11 cellular contexts compared by ENCODE assay signal in the genomic region with DNA sequence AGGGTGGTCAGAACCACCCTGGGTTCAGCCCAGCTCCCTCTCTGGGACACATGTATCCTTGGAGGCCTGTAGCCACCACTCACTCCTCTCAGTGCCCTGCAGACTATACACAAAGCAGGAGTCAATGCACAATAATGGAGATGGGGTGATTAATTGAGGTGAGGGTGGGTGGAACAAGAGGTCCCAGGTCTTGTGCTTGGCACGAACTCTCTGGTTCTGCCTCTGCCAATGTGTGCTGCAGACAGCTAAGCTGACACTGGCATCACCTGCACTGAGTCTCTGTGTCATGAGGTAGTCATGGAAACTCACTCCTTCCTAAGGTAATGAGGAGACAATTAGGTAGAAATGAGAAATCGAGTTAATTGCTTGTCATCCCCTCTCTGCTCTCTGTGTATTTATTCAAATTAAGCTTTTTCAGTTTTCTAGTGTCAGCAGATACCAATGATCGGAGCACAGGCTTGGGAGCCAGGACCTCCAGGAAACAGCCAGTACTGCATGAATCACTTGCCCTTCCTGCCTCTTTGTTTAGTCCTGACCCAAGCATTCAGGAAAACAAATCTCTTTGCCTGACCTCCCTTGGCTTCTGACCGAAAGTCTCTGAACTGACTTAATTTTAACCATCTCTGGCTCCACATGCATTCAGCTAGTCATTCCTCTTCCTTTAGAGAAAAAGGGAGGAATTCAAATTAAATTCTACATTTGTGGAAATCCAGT. TPM values are rescaled to one million over a fixed set of nuclear protein-coding genes. Genes with fewer than 3 reads are reported as not detected.
A peak's percentile ranks its signal among the peaks of the same experiment; 100 is the strongest.
DNase-seq lines count a peak whose midpoint lies in the region; ATAC-seq and TF ChIP-seq lines count a peak whose summit lies in the region.
"Had no signal": no experiment of that assay in that cellular context is flagged by ENCODE, and none has a peak within 500 bp of the region (broad histone marks: within the 10 kb centered on the region; RNA-seq: fewer than 3 reads in every experiment).

No MANE protein-coding gene starts in this region.

- peaks cover 3% of the 10 kb centered on the region for H3K27me3 Mint-ChIP-seq in activated CD8-positive, alpha-beta memory T cell treated with anti-CD3 and anti-CD28 coated beads, Interleukin-2, amount 10 ng/mL, durations not matched to agents 7 days and 5 days

- no peaks in the 10 kb centered on the region for H3K79me2 ChIP-seq in mammary epithelial cell (ENCODE audit: insufficient read depth, low read length)

- intact Hi-C loops in Right ventricle myocardium superior (cut with DNase I) (no loop called here), mammary epithelial cell (cut with micrococcal nuclease) (no loop called here), vagina (cut with DNase I) (no loop called here)

- H3K4me1 ChIP-seq in right atrium auricular region (peaks cover 0 to 4% of the 10 kb centered on the region in 2 donors), mammary epithelial cell (ENCODE audit: insufficient read depth, low read length) (no peaks in the 10 kb centered on the region), vagina (no peaks in the 10 kb centered on the region)

- no peaks in the 10 kb centered on the region for H3K36me3 ChIP-seq in right atrium auricular region
- no peaks in the 10 kb centered on the region for H3K36me3 ChIP-seq in mammary epithelial cell (ENCODE audit: insufficient read depth, low read length)
- no peaks in the 10 kb centered on the region for H3K36me3 ChIP-seq in vagina
- H3K36me3 ChIP-seq: BLaER1 treated with 17β-estradiol and CSF1 and Interleukin-3, amounts not matched to agents 10 nM and 100 nM had no signal

- no peaks in the 10 kb centered on the region for H3K4me1 Mint-ChIP-seq in activated CD8-positive, alpha-beta memory T cell treated with anti-CD3 and anti-CD28 coated beads, Interleukin-2, amount 10 ng/mL, durations not matched to agents 7 days and 5 days

- H3K9me3 Mint-ChIP-seq in activated CD8-positive, alpha-beta memory T cell treated with anti-CD3 and anti-CD28 coated beads, Interleukin-2, amount 10 ng/mL, durations not matched to agents 7 days and 5 days (ENCODE audit: low read depth), result no peaks in the 10 kb centered on the region
- H3K9me3 Mint-ChIP-seq: activated naive CD4-positive, alpha-beta T cell treated with anti-CD3 and anti-CD28 coated beads, Interleukin-2, amount 50 U/mL, for 72 hours had no signal

- H3K4me3 ChIP-seq in right atrium auricular region (no peak overlapping the region), mammary epithelial cell (replicated peaks in 1 of 3; ENCODE audit: insufficient read depth in 1 of 3, low read depth in 2 of 3, low read length in 3 of 3) (no peak overlapping the region), vagina (no peak overlapping the region)
- H3K4me3 ChIP-seq: BLaER1 treated with 17β-estradiol and CSF1 and Interleukin-3, amounts not matched to agents 10 nM and 100 nM had no signal

- H3K27ac ChIP-seq in right atrium auricular region (peak overlapping the region in 1 of 2 donors; percentile 14), mammary epithelial cell (ENCODE audit: insufficient read depth, low read depth, low read length) (no peak overlapping the region), vagina (peak overlapping the region; percentile 33)
- H3K27ac ChIP-seq: BLaER1 treated with 17β-estradiol and CSF1 and Interleukin-3, amounts not matched to agents 10 nM and 100 nM had no signal

- H3K27ac Mint-ChIP-seq in activated CD8-positive, alpha-beta memory T cell treated with anti-CD3 and anti-CD28 coated beads, Interleukin-2, amount 10 ng/mL, durations not matched to agents 7 days and 5 days, result no peak overlapping the region
- H3K27ac Mint-ChIP-seq: activated naive CD4-positive, alpha-beta T cell treated with anti-CD3 and anti-CD28 coated beads, Interleukin-2, amount 50 U/mL, for 72 hours had no signal

- no peak overlapping the region for H3K4me2 ChIP-seq in mammary epithelial cell (ENCODE audit: insufficient read depth, low read depth, low read length)

- no peaks in the 10 kb centered on the region for H3K9me3 ChIP-seq in right atrium auricular region
- H3K9me3 ChIP-seq in mammary epithelial cell (replicated peaks; ENCODE audit: insufficient read depth, low read length), result no peaks in the 10 kb centered on the region
- H3K9me3 ChIP-seq in vagina, result no peaks in the 10 kb centered on the region
- H3K9me3 ChIP-seq: BLaER1 treated with 17β-estradiol and CSF1 and Interleukin-3, amounts not matched to agents 10 nM and 100 nM had no signal

- no peaks in the 10 kb centered on the region for H4K20me1 ChIP-seq in mammary epithelial cell (ENCODE audit: insufficient read depth, low read length)
- H4K20me1 ChIP-seq: BLaER1 treated with 17β-estradiol and CSF1 and Interleukin-3, amounts not matched to agents 10 nM and 100 nM had no signal

- no TSS peak for BruUV-seq in mammary epithelial cell (replicated peaks; lab: Mats Ljungman, UMichigan)

- no peak for TF ChIP-seq POLR2A in vagina (IDR thresholded peaks at IDR 0.05)

- H3K9ac ChIP-seq in mammary epithelial cell (ENCODE audit: insufficient read depth, low read length), result no peak overlapping the region
- H3K9ac ChIP-seq: BLaER1 treated with 17β-estradiol and CSF1 and Interleukin-3, amounts not matched to agents 10 nM and 100 nM had no signal

- TF ChIP-seq CTCF in right atrium auricular region (IDR thresholded peaks at IDR 0.05) (no peak), mammary epithelial cell (conservative IDR thresholded peaks at IDR 0.05 in 1 of 2, IDR thresholded peaks at IDR 0.05 in 1 of 2; ENCODE audit: extremely low read depth in 1 of 2, insufficient read depth in 1 of 2, low read depth in 1 of 2, low read length in 2 of 2) (no peak), vagina (IDR thresholded peaks at IDR 0.05) (no peak)

- DNase-seq in Right ventricle myocardium superior (no peak), right atrium auricular region (ENCODE audit: low spot score) (no peak), mammary epithelial cell (peak; percentile 14), left lobe of liver (ENCODE audit: low spot score) (no peak), vagina (ENCODE audit: extremely low spot score in 2 of 2) (no peak), NCI-H2029 (lab: John Stamatoyannopoulos, UW) (no peak)
- no peak for DNase-seq in activated CD8-positive, alpha-beta memory T cell treated with anti-CD3 and anti-CD28 coated beads, Interleukin-2, amount 10 ng/mL, durations not matched to agents 7 days and 5 days

- dilution Hi-C loops in mammary epithelial cell (cut with HindIII; ENCODE audit: low sequenced_read_pairs), result no loop called here

- 59% methylated on average over 4 of the region's 4 CpGs for WGBS in mammary epithelial cell (ENCODE audit: low coverage, missing lambda C conversion rate)

- CTCF ChIA-PET in mammary epithelial cell (lab: Charles Lee; ENCODE audit: low non-redundant PET), result no interaction called here
- CTCF ChIA-PET in activated CD8-positive, alpha-beta memory T cell treated with anti-CD3 and anti-CD28 coated beads, Interleukin-2, amount 10 ng/mL, durations not matched to agents 7 days and 5 days (lab: Charles Lee), result no interaction called here

- no peaks in the 10 kb centered on the region for H3K27me3 ChIP-seq in right atrium auricular region
- H3K27me3 ChIP-seq in mammary epithelial cell (ENCODE audit: insufficient read depth, low read length), result no peaks in the 10 kb centered on the region
- H3K27me3 ChIP-seq in vagina, result no peaks in the 10 kb centered on the region
- H3K27me3 ChIP-seq: BLaER1 treated with 17β-estradiol and CSF1 and Interleukin-3, amounts not matched to agents 10 nM and 100 nM had no signal

- in situ Hi-C loops in mammary epithelial cell (cut with MboI; ENCODE audit: low sequenced_read_pairs in 2 of 2), result no loop called here

- H3K36me3 Mint-ChIP-seq in activated CD8-positive, alpha-beta memory T cell treated with anti-CD3 and anti-CD28 coated beads, Interleukin-2, amount 10 ng/mL, durations not matched to agents 7 days and 5 days, result no peaks in the 10 kb centered on the region
- H3K36me3 Mint-ChIP-seq: activated naive CD4-positive, alpha-beta T cell treated with anti-CD3 and anti-CD28 coated beads, Interleukin-2, amount 50 U/mL, for 72 hours had no signal

- H2AFZ ChIP-seq in mammary epithelial cell (ENCODE audit: low read depth, low read length), result no peak overlapping the region

- ATAC-seq in Right ventricle myocardium superior (ENCODE audit: poor library complexity) (peak; percentile 29), left lobe of liver (peak; percentile 77), HG03571 (IDR thresholded peaks at IDR 0.05; ENCODE audit: unreplicated experiment) (no peak)
- no peak for ATAC-seq in activated CD8-positive, alpha-beta memory T cell treated with anti-CD3 and anti-CD28 coated beads, Interleukin-2, amount 10 ng/mL, durations not matched to agents 7 days and 5 days
- ATAC-seq: activated naive CD4-positive, alpha-beta T cell treated with anti-CD3 and anti-CD28 coated beads, Interleukin-2, amount 50 U/mL, for 72 hours had no signal

- H3K4me3 Mint-ChIP-seq in activated CD8-positive, alpha-beta memory T cell treated with anti-CD3 and anti-CD28 coated beads, Interleukin-2, amount 10 ng/mL, durations not matched to agents 7 days and 5 days, result no peak overlapping the region

RNA-seq across cellular contexts. Expression of gene DRD3, which starts 56.7 kb away (rescaled TPM):
- not detected for total RNA-seq in Right ventricle myocardium superior
- total RNA-seq in right atrium auricular region, result not detected
- total RNA-seq in mammary epithelial cell, result not detected
- polyA plus RNA-seq in mammary epithelial cell, result not detected
- not detected for polyA minus RNA-seq in mammary epithelial cell
- not detected for total RNA-seq in left lobe of liver
- not detected for total RNA-seq in vagina
- total RNA-seq in activated CD8-positive, alpha-beta memory T cell treated with anti-CD3 and anti-CD28 coated beads, Interleukin-2, amount 10 ng/mL, durations not matched to agents 7 days and 5 days, result not detected
- total RNA-seq: activated naive CD4-positive, alpha-beta T cell treated with anti-CD3 and anti-CD28 coated beads, Interleukin-2, amount 50 U/mL, for 72 hours; T-helper 1 cell treated with Interleukin-12 subunit alpha and Interleukin-12 subunit beta and Interleukin-4 antibody, amounts not matched to agents 30 ng/mL and 1 ng/mL, for 36 hours had no signal

Comparison
In these comparisons a context has a peak if more than half of its experiments do, and no peak if none do; other contexts are left out.
1. ATAC-seq: peak in Right ventricle myocardium superior (single experiment) and left lobe of liver (single experiment); none in HG03571 (single experiment) and activated CD8-positive, alpha-beta memory T cell treated with anti-CD3 and anti-CD28 coated beads, Interleukin-2, amount 10 ng/mL, durations not matched to agents 7 days and 5 days (single experiment).